In genomic region chr13:106523566-106523965, GRCh38 we compare ENCODE assay signal across 15 cellular contexts. TPM values are rescaled to one million over a fixed set of nuclear protein-coding genes. Genes with fewer than 3 reads are reported as not detected.
DNase-seq lines count a peak whose midpoint lies in the region; ATAC-seq and TF ChIP-seq lines count a peak whose summit lies in the region.
"Had no signal": no experiment of that assay in that cellular context is flagged by ENCODE, and none has a peak within 500 bp of the region (broad histone marks: within the 10 kb centered on the region; RNA-seq: fewer than 3 reads in every experiment).

No MANE protein-coding gene starts in this region.

- intact Hi-C loops in lower lobe of right lung (cut with DNase I) = no loop called here

- no peaks in the 10 kb centered on the region for H3K9me3 Mint-ChIP-seq in activated T-cell treated with anti-CD3 and anti-CD28 coated beads, Interleukin-2, amount 50 U/mL, for 72 hours
- H3K9me3 Mint-ChIP-seq: activated naive CD8-positive, alpha-beta T cell treated with anti-CD3 and anti-CD28 coated beads, Interleukin-2, amount 10 ng/mL, durations not matched to agents 7 days and 5 days; memory B cell had no signal

- peaks cover 37% of the 10 kb centered on the region for H3K27me3 Mint-ChIP-seq in activated T-cell treated with anti-CD3 and anti-CD28 coated beads, Interleukin-2, amount 50 U/mL, for 72 hours (ENCODE audit: low read depth)

- H3K4me3 ChIP-seq in AG10803 (ENCODE audit: low read length) (no peak overlapping the region), astrocyte of the spinal cord (ENCODE audit: low read depth, low read length) (no peak overlapping the region), lower lobe of right lung (no peak overlapping the region), WERI-Rb-1 (ENCODE audit: low read depth, low read length) (no peak overlapping the region)

- no peaks in the 10 kb centered on the region for H3K36me3 Mint-ChIP-seq in activated T-cell treated with anti-CD3 and anti-CD28 coated beads, Interleukin-2, amount 50 U/mL, for 72 hours (ENCODE audit: insufficient read depth in 2 of 2)
- H3K36me3 Mint-ChIP-seq: activated naive CD8-positive, alpha-beta T cell treated with anti-CD3 and anti-CD28 coated beads, Interleukin-2, amount 10 ng/mL, durations not matched to agents 7 days and 5 days; memory B cell had no signal

- H3K36me3 ChIP-seq in lower lobe of right lung = no peaks in the 10 kb centered on the region
- no peaks in the 10 kb centered on the region for H3K36me3 ChIP-seq in WERI-Rb-1
- H3K36me3 ChIP-seq: spleen had no signal

- peaks cover 70% of the 10 kb centered on the region for H3K4me1 ChIP-seq in lower lobe of right lung
- H3K4me1 ChIP-seq: parathyroid adenoma had no signal

- no peaks in the 10 kb centered on the region for H3K4me1 Mint-ChIP-seq in activated T-cell treated with anti-CD3 and anti-CD28 coated beads, Interleukin-2, amount 50 U/mL, for 72 hours (ENCODE audit: low read depth)
- H3K4me1 Mint-ChIP-seq: activated naive CD8-positive, alpha-beta T cell treated with anti-CD3 and anti-CD28 coated beads, Interleukin-2, amount 10 ng/mL, durations not matched to agents 7 days and 5 days; memory B cell had no signal

- H3K27me3 ChIP-seq in lower lobe of right lung (ENCODE audit: low read depth) (no peaks in the 10 kb centered on the region), WERI-Rb-1 (ENCODE audit: insufficient read depth, low read depth, severe bottlenecking) (no peaks in the 10 kb centered on the region)

- ATAC-seq in lower lobe of right lung = no peak
- no peak for ATAC-seq in activated T-cell treated with anti-CD3 and anti-CD28 coated beads, Interleukin-2, amount 50 U/mL, for 72 hours (replicated peaks in 1 of 2)

- H3K27ac Mint-ChIP-seq in activated T-cell treated with anti-CD3 and anti-CD28 coated beads, Interleukin-2, amount 50 U/mL, for 72 hours = no peak overlapping the region
- H3K27ac Mint-ChIP-seq: activated naive CD8-positive, alpha-beta T cell treated with anti-CD3 and anti-CD28 coated beads, Interleukin-2, amount 10 ng/mL, durations not matched to agents 7 days and 5 days; memory B cell had no signal

- H3K4me3 Mint-ChIP-seq in activated T-cell treated with anti-CD3 and anti-CD28 coated beads, Interleukin-2, amount 50 U/mL, for 72 hours = no peak overlapping the region
- H3K4me3 Mint-ChIP-seq: activated naive CD8-positive, alpha-beta T cell treated with anti-CD3 and anti-CD28 coated beads, Interleukin-2, amount 10 ng/mL, durations not matched to agents 7 days and 5 days; memory B cell had no signal

- in situ Hi-C loops in astrocyte of the spinal cord (cut with HindIII; ENCODE audit: low sequenced_read_pairs) = no loop called here

- H3K27ac ChIP-seq in lower lobe of right lung (peak overlapping the region; percentile 32), WERI-Rb-1 (no peak overlapping the region)
- H3K27ac ChIP-seq: parathyroid adenoma had no signal

- TF ChIP-seq CTCF in AG10803 (conservative IDR thresholded peaks at IDR 0.05; ENCODE audit: low read length) (no peak), astrocyte of the spinal cord (IDR thresholded peaks at IDR 0.05; ENCODE audit: low read depth, low read length) (no peak), lower lobe of right lung (IDR thresholded peaks at IDR 0.05) (no peak), WERI-Rb-1 (IDR thresholded peaks at IDR 0.05; ENCODE audit: low read depth, low read length) (no peak), GM10266 (IDR thresholded peaks at IDR 0.05; ENCODE audit: control insufficient read depth, insufficient read depth, low read depth, missing control alignments) (no peak)

- DNase-seq in AG10803 (ENCODE audit: low read depth) = peak; percentile 56
- DNase-seq in NCI-H1105 treated with DMSO at 0.1 percent for 48 hours (lab: John Stamatoyannopoulos, UW) = peak; percentile 94
- peak; percentile 37 for DNase-seq in astrocyte of the spinal cord (ENCODE audit: low read depth, low spot score)
- no peak for DNase-seq in lower lobe of right lung
- no peak for DNase-seq in stimulated activated CD4-positive, alpha-beta T cell treated with anti-CD3 and anti-CD28 coated beads, Interleukin-12 subunit alpha, Interleukin-12 subunit beta, amount 100 ng/mL, for 4 hours
- DNase-seq in activated T-cell treated with anti-CD3 and anti-CD28 coated beads, Interleukin-2, amount 50 U/mL, for 72 hours = no peak
- DNase-seq in WERI-Rb-1 = no peak
- no peak for DNase-seq in GM10266 (ENCODE audit: extremely low spot score)
- DNase-seq: activated CD4-positive, alpha-beta T cell treated with anti-CD3 and anti-CD28 coated beads for 1 hour; activated naive CD8-positive, alpha-beta T cell treated with anti-CD3 and anti-CD28 coated beads, Interleukin-2, amount 10 ng/mL, durations not matched to agents 7 days and 5 days; HCEC 1CT; spleen; T-helper 1 cell had no signal

- H3K9me3 ChIP-seq in lower lobe of right lung (no peaks in the 10 kb centered on the region), WERI-Rb-1 (ENCODE audit: severe bottlenecking) (no peaks in the 10 kb centered on the region)
- H3K9me3 ChIP-seq: spleen had no signal

RNA-seq across cellular contexts. Expression of gene EFNB2, which starts 11.9 kb away (rescaled TPM):
- 47.0 TPM for total RNA-seq in lower lobe of right lung
- under 1 TPM; 0.23 to 0.24 TPM for total RNA-seq in activated T-cell treated with anti-CD3 and anti-CD28 coated beads, Interleukin-2, amount 50 U/mL, for 72 hours

RNA-seq across cellular contexts. Expression of gene ARGLU1, which starts 44.4 kb away (rescaled TPM):
- 108 TPM for total RNA-seq in lower lobe of right lung
- 10 to 100 TPM; 97.2 to 98.9 TPM for total RNA-seq in activated T-cell treated with anti-CD3 and anti-CD28 coated beads, Interleukin-2, amount 50 U/mL, for 72 hours

Comparison
In these comparisons a context has a peak if more than half of its experiments do, and no peak if none do; other contexts are left out.
1. DNase-seq: peak in AG10803 (single experiment), NCI-H1105 treated with DMSO at 0.1 percent for 48 hours (single experiment) and astrocyte of the spinal cord (single experiment); none in lower lobe of right lung (single experiment), stimulated activated CD4-positive, alpha-beta T cell treated with anti-CD3 and anti-CD28 coated beads, Interleukin-12 subunit alpha, Interleukin-12 subunit beta, amount 100 ng/mL, for 4 hours (single experiment), activated T-cell treated with anti-CD3 and anti-CD28 coated beads, Interleukin-2, amount 50 U/mL, for 72 hours (0 of 2), WERI-Rb-1 (single experiment) and GM10266 (single experiment).
2. RNA of gene EFNB2, which starts 11.9 kb away (total RNA-seq): 47.0 TPM in lower lobe of right lung (single experiment); 0.23 to 0.24 TPM in activated T-cell treated with anti-CD3 and anti-CD28 coated beads, Interleukin-2, amount 50 U/mL, for 72 hours; every median in the first group is over 10 times any median in the second.